24 cellular contexts compared by ENCODE assay signal in genomic region chr1:214694769-214695168, GRCh38.
DNase-seq lines count a peak whose midpoint lies in the region; ATAC-seq, FAIRE-seq and TF ChIP-seq lines count a peak whose summit lies in the region.
"Had no signal": no experiment of that assay in that cellular context is flagged by ENCODE, and none has a peak within 500 bp of the region (broad histone marks: within the 10 kb centered on the region; RNA-seq: fewer than 3 reads in every experiment).

No MANE protein-coding gene starts in this region.

- TF ChIP-seq CTCF in PC-3 (conservative IDR thresholded peaks at IDR 0.05; ENCODE audit: low read depth, low read length), result no peak
- no peak for TF ChIP-seq CTCF in bronchial epithelial cell (IDR thresholded peaks at IDR 0.05; ENCODE audit: insufficient read depth, low read length, severe bottlenecking)
- no peak for TF ChIP-seq CTCF in foreskin keratinocyte (conservative IDR thresholded peaks at IDR 0.05)

- peaks cover 0 to 5% (median 0%) of the 10 kb centered on the region in 11 donors for H3K9me3 Mint-ChIP-seq in naive thymus-derived CD4-positive, alpha-beta T cell
- H3K9me3 Mint-ChIP-seq: CD8-positive, alpha-beta memory T cell had no signal

- H3K9ac ChIP-seq in PC-3 (ENCODE audit: low read length), result no peak overlapping the region
- H3K9ac ChIP-seq: BLaER1 had no signal

- DNase-seq in ELR (ENCODE audit: low read depth), result peak; percentile 3
- DNase-seq in PC-3, result peak; percentile 37
- DNase-seq in bronchial epithelial cell (ENCODE audit: low read depth), result peak; percentile 25
- DNase-seq in foreskin keratinocyte, result peak; percentile 29 to 38
- no peak for DNase-seq in naive thymus-derived CD4-positive, alpha-beta T cell
- DNase-seq in NCI-H69 (lab: John Stamatoyannopoulos, UW), result no peak
- DNase-seq in stimulated activated CD4-positive, alpha-beta T cell treated with anti-CD3 and anti-CD28 coated beads, Interleukin-2, amount 100 ng/mL, for 24 hours, result no peak
- DNase-seq: 8988T; ACHN; BE2C; C1 segment of cervical spinal cord; CD4-positive, alpha-beta memory T cell; CD4-positive, CD25-positive, alpha-beta regulatory T cell; CD8-positive, alpha-beta memory T cell; COR-L47; DMS 273 treated with DMSO at 0.1 percent for 48 hours; DMS79 treated with DMSO at 0.1 percent for 48 hours; GDM1 had no signal

- no peak overlapping the region for H3K27ac ChIP-seq in PC-3 (ENCODE audit: low read length)
- no peak overlapping the region for H3K27ac ChIP-seq in foreskin keratinocyte
- no peak overlapping the region for H3K27ac ChIP-seq in naive thymus-derived CD4-positive, alpha-beta T cell (ENCODE audit: low read depth, low read length)
- H3K27ac ChIP-seq: BLaER1 had no signal

- no peaks in the 10 kb centered on the region for H3K36me3 Mint-ChIP-seq in naive thymus-derived CD4-positive, alpha-beta T cell
- H3K36me3 Mint-ChIP-seq: CD14-positive monocyte; CD4-positive, alpha-beta memory T cell; CD4-positive, CD25-positive, alpha-beta regulatory T cell; CD8-positive, alpha-beta memory T cell had no signal

- H2AFZ ChIP-seq in PC-3 (ENCODE audit: low read length), result no peak overlapping the region

- no peaks in the 10 kb centered on the region for H3K4me1 Mint-ChIP-seq in naive thymus-derived CD4-positive, alpha-beta T cell
- H3K4me1 Mint-ChIP-seq: CD14-positive monocyte; CD4-positive, alpha-beta memory T cell; CD4-positive, CD25-positive, alpha-beta regulatory T cell; CD8-positive, alpha-beta memory T cell had no signal

- no peaks in the 10 kb centered on the region for H3K36me3 ChIP-seq in PC-3 (ENCODE audit: low read depth, low read length)
- no peaks in the 10 kb centered on the region for H3K36me3 ChIP-seq in bronchial epithelial cell (ENCODE audit: control insufficient read depth, insufficient read depth, low read length)
- no peaks in the 10 kb centered on the region for H3K36me3 ChIP-seq in naive thymus-derived CD4-positive, alpha-beta T cell (ENCODE audit: control insufficient read depth in 2 of 3, insufficient read depth in 3 of 3, low read length in 3 of 3)
- H3K36me3 ChIP-seq: BE2C, BLaER1 had no signal

- no peaks in the 10 kb centered on the region for H3K27me3 ChIP-seq in PC-3 (ENCODE audit: low read length)
- no peaks in the 10 kb centered on the region for H3K27me3 ChIP-seq in bronchial epithelial cell (ENCODE audit: control insufficient read depth, insufficient read depth, low read length)
- no peaks in the 10 kb centered on the region for H3K27me3 ChIP-seq in foreskin keratinocyte
- no peaks in the 10 kb centered on the region for H3K27me3 ChIP-seq in naive thymus-derived CD4-positive, alpha-beta T cell (ENCODE audit: control insufficient read depth in 2 of 2, insufficient read depth in 2 of 2, low read length in 2 of 2)
- H3K27me3 ChIP-seq: BE2C, BLaER1 had no signal

- H3F3A ChIP-seq in PC-3 (ENCODE audit: low read length, unreplicated experiment), result no peaks in the 10 kb centered on the region

- ATAC-seq in PC-3, result peak; percentile 29; the same call in 1 of the 2 replicates
- ATAC-seq in foreskin keratinocyte, result peak; percentile 73
- no peak for ATAC-seq in naive thymus-derived CD4-positive, alpha-beta T cell
- ATAC-seq: GM12878 had no signal

- H3K27me3 Mint-ChIP-seq in naive thymus-derived CD4-positive, alpha-beta T cell, result no peaks in the 10 kb centered on the region
- H3K27me3 Mint-ChIP-seq: CD4-positive, alpha-beta memory T cell had no signal

- H4K20me1 ChIP-seq in PC-3 (ENCODE audit: low read length), result no peaks in the 10 kb centered on the region
- H4K20me1 ChIP-seq: BLaER1 had no signal

- H3K4me3 ChIP-seq in PC-3 (ENCODE audit: low read length) (no peak overlapping the region), bronchial epithelial cell (ENCODE audit: low read depth, low read length) (no peak overlapping the region)
- no peak overlapping the region for H3K4me3 ChIP-seq in naive thymus-derived CD4-positive, alpha-beta T cell (ENCODE audit: low read length)
- H3K4me3 ChIP-seq: BLaER1, GM12878 had no signal

- intact Hi-C loops in PC-3 (cut with micrococcal nuclease), result no loop called here
- intact Hi-C loops in naive thymus-derived CD4-positive, alpha-beta T cell (cut with micrococcal nuclease), result no loop called here

- H3K9me3 ChIP-seq in PC-3 (ENCODE audit: low read length), result no peaks in the 10 kb centered on the region
- H3K9me3 ChIP-seq in naive thymus-derived CD4-positive, alpha-beta T cell (ENCODE audit: control insufficient read depth in 2 of 3, low read length in 3 of 3), result no peaks in the 10 kb centered on the region
- H3K9me3 ChIP-seq: BE2C had no signal

- no peak overlapping the region for H3K4me3 Mint-ChIP-seq in naive thymus-derived CD4-positive, alpha-beta T cell
- H3K4me3 Mint-ChIP-seq: CD14-positive monocyte; CD4-positive, alpha-beta memory T cell; CD4-positive, CD25-positive, alpha-beta regulatory T cell; CD8-positive, alpha-beta memory T cell had no signal

- H3K4me2 ChIP-seq in PC-3 (ENCODE audit: low read length), result no peak overlapping the region
- H3K4me2 ChIP-seq: BLaER1 had no signal

- no peaks in the 10 kb centered on the region for H3K9me2 ChIP-seq in PC-3 (replicated peaks; ENCODE audit: low read length)

- CTCF ChIA-PET in PC-3 (lab: Charles Lee), result no interaction called here
- CTCF ChIA-PET in naive thymus-derived CD4-positive, alpha-beta T cell (lab: Charles Lee), result no interaction called here

- H3K27ac Mint-ChIP-seq in naive thymus-derived CD4-positive, alpha-beta T cell, result no peak overlapping the region
- H3K27ac Mint-ChIP-seq: CD14-positive monocyte; CD4-positive, alpha-beta memory T cell; CD4-positive, CD25-positive, alpha-beta regulatory T cell; CD8-positive, alpha-beta memory T cell had no signal

- POLR2A ChIA-PET in PC-3 (lab: Charles Lee; ENCODE audit: unreplicated experiment), result no interaction called here
- POLR2A ChIA-PET in naive thymus-derived CD4-positive, alpha-beta T cell (lab: Charles Lee), result no interaction called here

- H3K4me1 ChIP-seq in PC-3 (ENCODE audit: insufficient read depth, low read length) (peaks cover 5% of the 10 kb centered on the region; the same call in 1 of the 2 replicates), foreskin keratinocyte (no peaks in the 10 kb centered on the region)
- H3K4me1 ChIP-seq in naive thymus-derived CD4-positive, alpha-beta T cell (ENCODE audit: control insufficient read depth in 2 of 2, insufficient read depth in 2 of 2, low read length in 2 of 2), result no peaks in the 10 kb centered on the region
- H3K4me1 ChIP-seq: BE2C, BLaER1 had no signal

- no TSS peak for BruUV-seq in PC-3 (replicated peaks; lab: Mats Ljungman, UMichigan)

- H3K79me2 ChIP-seq in PC-3 (ENCODE audit: low read length), result no peaks in the 10 kb centered on the region

- no peak for FAIRE-seq in bronchial epithelial cell (lab: Jason Lieb, UNC)
- FAIRE-seq: A204.1, GM12878, GM12892, GM18507 had no signal

Comparison
In these comparisons a context has a peak if more than half of its experiments do, and no peak if none do; other contexts are left out.
1. DNase-seq: peak in ELR (single experiment), PC-3 (single experiment), bronchial epithelial cell (single experiment) and foreskin keratinocyte (2 of 2); none in naive thymus-derived CD4-positive, alpha-beta T cell (0 of 9), NCI-H69 (single experiment) and stimulated activated CD4-positive, alpha-beta T cell treated with anti-CD3 and anti-CD28 coated beads, Interleukin-2, amount 100 ng/mL, for 24 hours (0 of 2).